In genomic region chr4:22531226-22531625, GRCh38 we compare ENCODE assay signal across 24 cellular contexts.
"Had no signal": no experiment of that assay in that cellular context is flagged by ENCODE, and none has a peak within 500 bp of the region (broad histone marks: within the 10 kb centered on the region; RNA-seq: fewer than 3 reads in every experiment).

No MANE protein-coding gene starts in this region.

- H3K27me3 ChIP-seq: breast epithelium, right lobe of liver, stomach, thyroid gland, upper lobe of left lung, vagina had no signal

- H3K27ac ChIP-seq: breast epithelium, epithelial cell of prostate, esophagus squamous epithelium, right lobe of liver, stomach, thyroid gland, upper lobe of left lung, vagina had no signal

- H3K36me3 Mint-ChIP-seq: stimulated activated naive B cell treated with anti-CD40 and anti-IgM and Interleukin-4, amounts not matched to agents 10 μg/mL and 1 μg/mL and 100 μg/mL, for 72 hours had no signal

- ATAC-seq: activated CD8-positive, alpha-beta T cell treated with anti-CD3 and anti-CD28 coated beads for 36 hours; activated naive CD4-positive, alpha-beta T cell treated with anti-CD3 and anti-CD28 coated beads, Interleukin-2, amount 50 U/mL, for 72 hours; activated T-cell treated with anti-CD3 and anti-CD28 coated beads, Interleukin-2, amount 50 U/mL, for 72 hours; natural killer cell; right lobe of liver; stimulated activated naive B cell treated with anti-CD40 and anti-IgM and Interleukin-4, amounts not matched to agents 10 μg/mL and 1 μg/mL and 100 μg/mL, for 72 hours; WTC11 had no signal

- H3K4me1 ChIP-seq: breast epithelium, right lobe of liver, stomach, thyroid gland, upper lobe of left lung, vagina had no signal

- H3K27me3 Mint-ChIP-seq: activated CD4-positive, alpha-beta T cell treated with anti-CD3 and anti-CD28 coated beads, Interleukin-2, amount 10 ng/mL, durations not matched to agents 7 days and 5 days; activated CD8-positive, alpha-beta T cell treated with anti-CD3 and anti-CD28 coated beads for 36 hours; central memory CD8-positive, alpha-beta T cell; stimulated activated naive B cell treated with anti-CD40 and anti-IgM and Interleukin-4, amounts not matched to agents 10 μg/mL and 1 μg/mL and 100 μg/mL, for 72 hours had no signal

- H3K4me3 ChIP-seq: breast epithelium, esophagus squamous epithelium, right lobe of liver, stomach, thyroid gland, upper lobe of left lung, vagina had no signal

- H3K9me3 ChIP-seq: right lobe of liver, thyroid gland had no signal

- DNase-seq: activated CD4-positive, alpha-beta T cell treated with anti-CD3 and anti-CD28 coated beads for 1 hour; activated CD4-positive, alpha-beta T cell treated with anti-CD3 and anti-CD28 coated beads, Interleukin-2, amount 10 ng/mL, durations not matched to agents 7 days and 5 days; activated CD8-positive, alpha-beta T cell treated with anti-CD3 and anti-CD28 coated beads for 36 hours; activated naive CD4-positive, alpha-beta T cell; activated T-cell treated with anti-CD3 and anti-CD28 coated beads, Interleukin-2, amount 50 U/mL, for 72 hours; effector CD8-positive, alpha-beta T cell; esophagus squamous epithelium; natural killer cell; posterior cingulate gyrus; right lobe of liver; small intestine; stimulated activated CD4-positive, alpha-beta T cell treated with anti-CD3 and anti-CD28 coated beads, Interleukin-1b, Interleukin-23, amount 100 ng/mL, for 48 hours; stimulated activated naive B cell treated with anti-CD40 and anti-IgM and Interleukin-4, amounts not matched to agents 10 μg/mL and 1 μg/mL and 100 μg/mL, for 72 hours; stomach; T-helper 2 cell; thyroid gland; upper lobe of left lung had no signal

- H3K27ac Mint-ChIP-seq: activated CD4-positive, alpha-beta T cell treated with anti-CD3 and anti-CD28 coated beads, Interleukin-2, amount 10 ng/mL, durations not matched to agents 7 days and 5 days; activated CD8-positive, alpha-beta T cell treated with anti-CD3 and anti-CD28 coated beads for 36 hours; activated naive CD4-positive, alpha-beta T cell treated with anti-CD3 and anti-CD28 coated beads, Interleukin-2, amount 50 U/mL, for 72 hours; activated T-cell treated with anti-CD3 and anti-CD28 coated beads, Interleukin-2, amount 50 U/mL, for 72 hours; mesothelial cell of epicardium; natural killer cell; stimulated activated naive B cell treated with anti-CD40 and anti-IgM and Interleukin-4, amounts not matched to agents 10 μg/mL and 1 μg/mL and 100 μg/mL, for 72 hours; WTC11 had no signal

- H3K4me3 Mint-ChIP-seq: activated CD4-positive, alpha-beta T cell treated with anti-CD3 and anti-CD28 coated beads, Interleukin-2, amount 10 ng/mL, durations not matched to agents 7 days and 5 days; activated CD8-positive, alpha-beta T cell treated with anti-CD3 and anti-CD28 coated beads for 36 hours; activated T-cell treated with anti-CD3 and anti-CD28 coated beads, Interleukin-2, amount 50 U/mL, for 72 hours; central memory CD8-positive, alpha-beta T cell; mesothelial cell of epicardium; natural killer cell; stimulated activated naive B cell treated with anti-CD40 and anti-IgM and Interleukin-4, amounts not matched to agents 10 μg/mL and 1 μg/mL and 100 μg/mL, for 72 hours; WTC11 had no signal

- H3K36me3 ChIP-seq: breast epithelium, esophagus squamous epithelium, right lobe of liver, stomach, thyroid gland, upper lobe of left lung, vagina had no signal

- H3K4me1 Mint-ChIP-seq: activated CD4-positive, alpha-beta T cell treated with anti-CD3 and anti-CD28 coated beads, Interleukin-2, amount 10 ng/mL, durations not matched to agents 7 days and 5 days; central memory CD8-positive, alpha-beta T cell; mesothelial cell of epicardium; natural killer cell; stimulated activated naive B cell treated with anti-CD40 and anti-IgM and Interleukin-4, amounts not matched to agents 10 μg/mL and 1 μg/mL and 100 μg/mL, for 72 hours; WTC11 had no signal
